Comparison of ENCODE assay signal across 7 cellular contexts in the genomic region with DNA sequence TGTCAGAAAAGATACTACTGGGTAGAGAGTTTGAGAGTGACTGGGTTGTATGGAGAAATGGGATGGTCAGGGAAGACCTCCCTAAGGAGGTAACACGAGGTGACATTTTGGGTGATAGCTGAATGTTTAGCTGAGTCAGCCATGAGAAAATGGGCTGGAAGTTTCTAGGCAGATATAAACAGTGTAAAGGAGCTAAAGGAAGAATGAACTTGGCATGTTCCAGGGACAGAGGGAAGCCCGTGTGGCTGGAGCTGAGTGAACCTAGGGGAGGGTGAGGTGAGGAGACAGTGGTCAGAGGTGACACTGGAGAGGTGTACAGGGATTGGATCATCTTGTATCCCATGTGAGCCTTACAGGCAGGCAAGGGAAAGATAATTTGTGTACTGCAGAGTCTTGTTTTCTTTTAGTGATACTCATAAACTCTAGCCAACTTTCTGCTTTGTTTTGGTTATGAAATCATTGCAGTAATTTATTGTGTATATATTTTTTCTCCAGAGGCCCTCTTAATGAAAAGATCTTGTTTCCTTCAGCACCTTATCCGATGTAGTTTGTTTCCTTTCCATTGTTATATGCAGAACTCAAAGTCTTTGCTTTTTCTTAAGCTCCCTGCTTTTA. TPM values are rescaled to one million over a fixed set of nuclear protein-coding genes. Genes with fewer than 3 reads are reported as not detected.
A peak's percentile ranks its signal among the peaks of the same experiment; 100 is the strongest.
DNase-seq lines count a peak whose midpoint lies in the region; ATAC-seq, FAIRE-seq and TF ChIP-seq lines count a peak whose summit lies in the region.

No MANE protein-coding gene starts in this region.

- H3K4me1 ChIP-seq in skeletal muscle tissue (ENCODE audit: control insufficient read depth in 3 of 3, insufficient read depth in 3 of 3, low read length in 3 of 3) (peaks cover 12 to 19% (median 15%) of the 10 kb centered on the region in 3 donors), foreskin keratinocyte (peaks cover 4% of the 10 kb centered on the region)

- H3K36me3 Mint-ChIP-seq in T-cell: peaks cover 7% of the 10 kb centered on the region

- no peak for ATAC-seq in T-cell (replicated peaks in 1 of 4)
- no peak for ATAC-seq in foreskin keratinocyte
- ATAC-seq in omental fat pad (ENCODE audit: low FRiP score): no peak

- TF ChIP-seq CTCF in fibroblast of mammary gland (conservative IDR thresholded peaks at IDR 0.05; ENCODE audit: control insufficient read depth, insufficient read depth, low read depth, low read length): no peak
- no peak for TF ChIP-seq CTCF in foreskin keratinocyte (conservative IDR thresholded peaks at IDR 0.05)
- no peak for TF ChIP-seq CTCF in omental fat pad (IDR thresholded peaks at IDR 0.05)

- DNase-seq in GM12892 (ENCODE audit: insufficient read length): no peak
- DNase-seq in T-cell: no peak
- peak; percentile 40 for DNase-seq in fibroblast of mammary gland (ENCODE audit: low read depth)
- DNase-seq in GF-D8 (lab: John Stamatoyannopoulos, UW): no peak
- no peak for DNase-seq in foreskin keratinocyte
- no peak for DNase-seq in omental fat pad (ENCODE audit: low spot score)

- H3K27ac ChIP-seq in skeletal muscle tissue (ENCODE audit: low read depth, low read length) (peak overlapping the region; percentile 89), foreskin keratinocyte (no peak overlapping the region)

- no peaks in the 10 kb centered on the region for H3K36me3 ChIP-seq in skeletal muscle tissue (ENCODE audit: control insufficient read depth in 3 of 3, insufficient read depth in 3 of 3, low read length in 3 of 3)

- CTCF ChIA-PET in T-cell (lab: Charles Lee): interaction anchor here (0.7 to 2.1 kb wide), 8 partner anchors 36 to 194 kb away, joined by 3 to 11 read pairs (median 4); no protein-coding TSS in a partner anchor

- peak; percentile 61 for FAIRE-seq in GM12892 (lab: Jason Lieb, UNC)

- H3K27me3 Mint-ChIP-seq in T-cell: peaks cover under 1% of the 10 kb centered on the region in 2 donors

- H3K4me1 Mint-ChIP-seq in T-cell: peaks cover 31 to 41% (median 40%) of the 10 kb centered on the region in 3 donors

- peak overlapping the region in 2 of 3 donors; percentile 1 to 34 for H3K9ac ChIP-seq in skeletal muscle tissue (ENCODE audit: low read depth in 1 of 3, low read length in 3 of 3)

- POLR2A ChIA-PET in T-cell (lab: Charles Lee): interaction anchor here in 1 of 2 donors (0.6 kb wide), 1 partner anchor 11 kb away, joined by 4 read pairs; no protein-coding TSS in a partner anchor

- TF ChIP-seq POLR2A in GM12892 (IDR thresholded peaks at IDR 0.05; ENCODE audit: low read depth, low read length): no peak

- peak overlapping the region; percentile 40 to 71 for H3K27ac Mint-ChIP-seq in T-cell

- peak overlapping the region; percentile 13 for H3K4me3 ChIP-seq in fibroblast of mammary gland (ENCODE audit: control insufficient read depth, low read depth, low read length)
- H3K4me3 ChIP-seq in skeletal muscle tissue (ENCODE audit: low read length in 3 of 3): peak overlapping the region in 2 of 3 donors; percentile 29 to 60

- H3K4me3 Mint-ChIP-seq in T-cell: peak overlapping the region in 2 of 3 donors; percentile 96 to 97

- no peaks in the 10 kb centered on the region for H3K9me3 Mint-ChIP-seq in T-cell

- no peaks in the 10 kb centered on the region for H3K9me3 ChIP-seq in skeletal muscle tissue (ENCODE audit: control insufficient read depth in 3 of 3, low read length in 3 of 3)

- H3K27me3 ChIP-seq in skeletal muscle tissue (ENCODE audit: control insufficient read depth in 3 of 3, insufficient read depth in 3 of 3, low read length in 3 of 3) (no peaks in the 10 kb centered on the region), foreskin keratinocyte (no peaks in the 10 kb centered on the region)

RNA-seq across cellular contexts. Expression of gene STARD3NL, which starts 1.8 kb away (rescaled TPM):
- 41.7 TPM for polyA plus RNA-seq in GM12892 (2012; ENCODE audit: missing spikeins)
- total RNA-seq in T-cell: 10 to 100 TPM; 12.1 to 13.5 (median 12.5) TPM
- 28.2 TPM for total RNA-seq in skeletal muscle tissue
- total RNA-seq in foreskin keratinocyte: 37.0 TPM in 2 replicates
- 25.3 and 28.8 TPM in 2 replicates for polyA plus RNA-seq in foreskin keratinocyte
- total RNA-seq in omental fat pad: 10 to 100 TPM; 41.2 to 47.9 (median 43.6) TPM
